ENCODE assay signal across 3 cellular contexts in the genomic region with DNA sequence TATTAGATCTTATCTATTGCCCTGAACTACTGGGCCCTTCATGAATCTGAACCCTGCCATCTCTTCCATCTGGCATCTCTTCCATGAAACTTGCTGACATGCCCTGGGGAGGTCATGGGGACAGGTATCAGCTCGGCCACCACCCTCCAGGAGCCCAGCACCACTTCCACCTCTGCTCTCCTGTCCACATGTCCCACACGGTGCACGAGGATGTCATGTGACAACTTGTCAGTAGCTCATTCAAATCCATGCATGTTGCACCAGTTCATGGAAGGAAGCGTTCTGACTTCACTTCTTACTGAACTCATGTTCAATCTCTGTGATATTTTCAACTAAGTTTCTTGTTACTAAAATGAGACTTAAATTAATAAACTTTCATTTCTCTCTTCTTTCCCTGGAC.
TF ChIP-seq lines count a peak whose summit lies in the region.

No MANE protein-coding gene starts in this region.

TF ChIP-seq in GM12891, 5 proteins besides CTCF, POLR2A, EP300 and RAD21:
- TF ChIP-seq SPI1 (IDR thresholded peaks at IDR 0.05; ENCODE audit: low read depth, low read length) = no peak
- no peak for TF ChIP-seq POU2F2 (IDR thresholded peaks at IDR 0.05; ENCODE audit: low read depth, low read length)
- TF ChIP-seq PAX5 (IDR thresholded peaks at IDR 0.05; ENCODE audit: insufficient read depth, low read length, severe bottlenecking) = no peak
- no peak for TF ChIP-seq POLR2AphosphoS5 (IDR thresholded peaks at IDR 0.05; ENCODE audit: low read depth, low read length)
- TF ChIP-seq TAF1 (IDR thresholded peaks at IDR 0.05; ENCODE audit: low read depth, low read length) = no peak
TF ChIP-seq in GM12891: peak in this region for 0.

TF ChIP-seq in HepG2, 621 proteins besides CTCF, POLR2A, EP300 and RAD21:
- TF ChIP-seq, protein P1, sequence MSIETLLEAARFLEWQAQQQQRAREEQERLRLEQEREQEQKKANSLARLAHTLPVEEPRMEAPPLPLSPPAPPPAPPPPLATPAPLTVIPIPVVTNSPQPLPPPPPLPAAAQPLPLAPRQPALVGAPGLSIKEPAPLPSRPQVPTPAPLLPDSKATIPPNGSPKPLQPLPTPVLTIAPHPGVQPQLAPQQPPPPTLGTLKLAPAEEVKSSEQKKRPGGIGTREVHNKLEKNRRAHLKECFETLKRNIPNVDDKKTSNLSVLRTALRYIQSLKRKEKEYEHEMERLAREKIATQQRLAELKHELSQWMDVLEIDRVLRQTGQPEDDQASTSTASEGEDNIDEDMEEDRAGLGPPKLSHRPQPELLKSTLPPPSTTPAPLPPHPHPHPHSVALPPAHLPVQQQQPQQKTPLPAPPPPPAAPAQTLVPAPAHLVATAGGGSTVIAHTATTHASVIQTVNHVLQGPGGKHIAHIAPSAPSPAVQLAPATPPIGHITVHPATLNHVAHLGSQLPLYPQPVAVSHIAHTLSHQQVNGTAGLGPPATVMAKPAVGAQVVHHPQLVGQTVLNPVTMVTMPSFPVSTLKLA (IDR thresholded peaks at IDR 0.05) = peak; percentile 24; the same call in 1 of the 2 replicates
- TF ChIP-seq KLF11 (CRISPR knock-in tag; IDR thresholded peaks at IDR 0.05) = no peak
- TF ChIP-seq, protein P2, sequence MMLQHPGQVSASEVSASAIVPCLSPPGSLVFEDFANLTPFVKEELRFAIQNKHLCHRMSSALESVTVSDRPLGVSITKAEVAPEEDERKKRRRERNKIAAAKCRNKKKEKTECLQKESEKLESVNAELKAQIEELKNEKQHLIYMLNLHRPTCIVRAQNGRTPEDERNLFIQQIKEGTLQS (CRISPR knock-in tag; IDR thresholded peaks at IDR 0.05) = no peak
- no peak for TF ChIP-seq SMAD3 (CRISPR knock-in tag; IDR thresholded peaks at IDR 0.05)
- no peak for TF ChIP-seq MAF1 (CRISPR knock-in tag; IDR thresholded peaks at IDR 0.05; ENCODE audit: borderline replicate concordance)
- no peak for TF ChIP-seq TBL1XR1 (IDR thresholded peaks at IDR 0.05; ENCODE audit: borderline replicate concordance, low read length, partially characterized antibody)
- TF ChIP-seq, protein P3, sequence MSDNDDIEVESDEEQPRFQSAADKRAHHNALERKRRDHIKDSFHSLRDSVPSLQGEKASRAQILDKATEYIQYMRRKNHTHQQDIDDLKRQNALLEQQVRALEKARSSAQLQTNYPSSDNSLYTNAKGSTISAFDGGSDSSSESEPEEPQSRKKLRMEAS (IDR thresholded peaks at IDR 0.05) = 0 out of 2 replicates have a peak, but pooled peaks have one; percentile 32

TF ChIP-seq in GM23338, 12 proteins besides CTCF, POLR2A, EP300 and RAD21:
- TF ChIP-seq ZNF331 (CRISPR knock-in tag; IDR thresholded peaks at IDR 0.05; ENCODE audit: low read depth) (no peak), ZNF114 (CRISPR knock-in tag; IDR thresholded peaks at IDR 0.05) (no peak), JUNB (IDR thresholded peaks at IDR 0.05; ENCODE audit: unreplicated experiment) (no peak), EZH2phosphoT487 (IDR thresholded peaks at IDR 0.05; ENCODE audit: unreplicated experiment) (no peak), ZNF462 (CRISPR knock-in tag; IDR thresholded peaks at IDR 0.05) (no peak), REST (IDR thresholded peaks at IDR 0.05; ENCODE audit: unreplicated experiment) (no peak), EZH2 (IDR thresholded peaks at IDR 0.05; ENCODE audit: low read depth, unreplicated experiment) (no peak), STAT1 (IDR thresholded peaks at IDR 0.05; ENCODE audit: unreplicated experiment) (no peak), NANOG (IDR thresholded peaks at IDR 0.05; ENCODE audit: borderline replicate concordance) (no peak), CREB1 (CRISPR knock-in tag; IDR thresholded peaks at IDR 0.05; ENCODE audit: low read depth) (no peak), POLR2AphosphoS5 (IDR thresholded peaks at IDR 0.05; ENCODE audit: low read depth) (no peak)
- TF ChIP-seq, protein P4, sequence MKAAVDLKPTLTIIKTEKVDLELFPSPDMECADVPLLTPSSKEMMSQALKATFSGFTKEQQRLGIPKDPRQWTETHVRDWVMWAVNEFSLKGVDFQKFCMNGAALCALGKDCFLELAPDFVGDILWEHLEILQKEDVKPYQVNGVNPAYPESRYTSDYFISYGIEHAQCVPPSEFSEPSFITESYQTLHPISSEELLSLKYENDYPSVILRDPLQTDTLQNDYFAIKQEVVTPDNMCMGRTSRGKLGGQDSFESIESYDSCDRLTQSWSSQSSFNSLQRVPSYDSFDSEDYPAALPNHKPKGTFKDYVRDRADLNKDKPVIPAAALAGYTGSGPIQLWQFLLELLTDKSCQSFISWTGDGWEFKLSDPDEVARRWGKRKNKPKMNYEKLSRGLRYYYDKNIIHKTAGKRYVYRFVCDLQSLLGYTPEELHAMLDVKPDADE (IDR thresholded peaks at IDR 0.05) = no peak
